ENCODE assay signal across 1 cellular context in the genomic region with DNA sequence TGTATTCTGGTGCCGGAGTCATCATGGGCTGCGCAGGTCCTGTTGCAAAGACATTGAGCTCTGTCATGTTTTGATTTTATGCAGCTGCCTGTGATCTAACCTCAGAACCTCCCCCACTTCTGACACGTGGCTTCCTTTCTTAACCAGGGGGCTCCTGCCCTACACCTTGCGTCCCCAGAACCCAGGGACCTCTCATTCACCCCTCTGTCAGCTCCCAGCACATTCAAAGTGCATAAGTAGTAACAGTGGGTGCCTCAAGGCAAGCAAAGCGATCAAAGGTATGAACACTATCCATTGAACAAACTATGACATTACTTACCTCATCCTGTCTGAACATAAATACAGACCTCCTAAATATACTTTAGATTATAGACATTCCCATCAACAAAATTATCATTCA.
TF ChIP-seq lines count a peak whose summit lies in the region.

No MANE protein-coding gene starts in this region.

TF ChIP-seq in H1, 55 proteins besides CTCF, POLR2A, EP300 and RAD21 (continued from another document):
- TF ChIP-seq, protein P1, sequence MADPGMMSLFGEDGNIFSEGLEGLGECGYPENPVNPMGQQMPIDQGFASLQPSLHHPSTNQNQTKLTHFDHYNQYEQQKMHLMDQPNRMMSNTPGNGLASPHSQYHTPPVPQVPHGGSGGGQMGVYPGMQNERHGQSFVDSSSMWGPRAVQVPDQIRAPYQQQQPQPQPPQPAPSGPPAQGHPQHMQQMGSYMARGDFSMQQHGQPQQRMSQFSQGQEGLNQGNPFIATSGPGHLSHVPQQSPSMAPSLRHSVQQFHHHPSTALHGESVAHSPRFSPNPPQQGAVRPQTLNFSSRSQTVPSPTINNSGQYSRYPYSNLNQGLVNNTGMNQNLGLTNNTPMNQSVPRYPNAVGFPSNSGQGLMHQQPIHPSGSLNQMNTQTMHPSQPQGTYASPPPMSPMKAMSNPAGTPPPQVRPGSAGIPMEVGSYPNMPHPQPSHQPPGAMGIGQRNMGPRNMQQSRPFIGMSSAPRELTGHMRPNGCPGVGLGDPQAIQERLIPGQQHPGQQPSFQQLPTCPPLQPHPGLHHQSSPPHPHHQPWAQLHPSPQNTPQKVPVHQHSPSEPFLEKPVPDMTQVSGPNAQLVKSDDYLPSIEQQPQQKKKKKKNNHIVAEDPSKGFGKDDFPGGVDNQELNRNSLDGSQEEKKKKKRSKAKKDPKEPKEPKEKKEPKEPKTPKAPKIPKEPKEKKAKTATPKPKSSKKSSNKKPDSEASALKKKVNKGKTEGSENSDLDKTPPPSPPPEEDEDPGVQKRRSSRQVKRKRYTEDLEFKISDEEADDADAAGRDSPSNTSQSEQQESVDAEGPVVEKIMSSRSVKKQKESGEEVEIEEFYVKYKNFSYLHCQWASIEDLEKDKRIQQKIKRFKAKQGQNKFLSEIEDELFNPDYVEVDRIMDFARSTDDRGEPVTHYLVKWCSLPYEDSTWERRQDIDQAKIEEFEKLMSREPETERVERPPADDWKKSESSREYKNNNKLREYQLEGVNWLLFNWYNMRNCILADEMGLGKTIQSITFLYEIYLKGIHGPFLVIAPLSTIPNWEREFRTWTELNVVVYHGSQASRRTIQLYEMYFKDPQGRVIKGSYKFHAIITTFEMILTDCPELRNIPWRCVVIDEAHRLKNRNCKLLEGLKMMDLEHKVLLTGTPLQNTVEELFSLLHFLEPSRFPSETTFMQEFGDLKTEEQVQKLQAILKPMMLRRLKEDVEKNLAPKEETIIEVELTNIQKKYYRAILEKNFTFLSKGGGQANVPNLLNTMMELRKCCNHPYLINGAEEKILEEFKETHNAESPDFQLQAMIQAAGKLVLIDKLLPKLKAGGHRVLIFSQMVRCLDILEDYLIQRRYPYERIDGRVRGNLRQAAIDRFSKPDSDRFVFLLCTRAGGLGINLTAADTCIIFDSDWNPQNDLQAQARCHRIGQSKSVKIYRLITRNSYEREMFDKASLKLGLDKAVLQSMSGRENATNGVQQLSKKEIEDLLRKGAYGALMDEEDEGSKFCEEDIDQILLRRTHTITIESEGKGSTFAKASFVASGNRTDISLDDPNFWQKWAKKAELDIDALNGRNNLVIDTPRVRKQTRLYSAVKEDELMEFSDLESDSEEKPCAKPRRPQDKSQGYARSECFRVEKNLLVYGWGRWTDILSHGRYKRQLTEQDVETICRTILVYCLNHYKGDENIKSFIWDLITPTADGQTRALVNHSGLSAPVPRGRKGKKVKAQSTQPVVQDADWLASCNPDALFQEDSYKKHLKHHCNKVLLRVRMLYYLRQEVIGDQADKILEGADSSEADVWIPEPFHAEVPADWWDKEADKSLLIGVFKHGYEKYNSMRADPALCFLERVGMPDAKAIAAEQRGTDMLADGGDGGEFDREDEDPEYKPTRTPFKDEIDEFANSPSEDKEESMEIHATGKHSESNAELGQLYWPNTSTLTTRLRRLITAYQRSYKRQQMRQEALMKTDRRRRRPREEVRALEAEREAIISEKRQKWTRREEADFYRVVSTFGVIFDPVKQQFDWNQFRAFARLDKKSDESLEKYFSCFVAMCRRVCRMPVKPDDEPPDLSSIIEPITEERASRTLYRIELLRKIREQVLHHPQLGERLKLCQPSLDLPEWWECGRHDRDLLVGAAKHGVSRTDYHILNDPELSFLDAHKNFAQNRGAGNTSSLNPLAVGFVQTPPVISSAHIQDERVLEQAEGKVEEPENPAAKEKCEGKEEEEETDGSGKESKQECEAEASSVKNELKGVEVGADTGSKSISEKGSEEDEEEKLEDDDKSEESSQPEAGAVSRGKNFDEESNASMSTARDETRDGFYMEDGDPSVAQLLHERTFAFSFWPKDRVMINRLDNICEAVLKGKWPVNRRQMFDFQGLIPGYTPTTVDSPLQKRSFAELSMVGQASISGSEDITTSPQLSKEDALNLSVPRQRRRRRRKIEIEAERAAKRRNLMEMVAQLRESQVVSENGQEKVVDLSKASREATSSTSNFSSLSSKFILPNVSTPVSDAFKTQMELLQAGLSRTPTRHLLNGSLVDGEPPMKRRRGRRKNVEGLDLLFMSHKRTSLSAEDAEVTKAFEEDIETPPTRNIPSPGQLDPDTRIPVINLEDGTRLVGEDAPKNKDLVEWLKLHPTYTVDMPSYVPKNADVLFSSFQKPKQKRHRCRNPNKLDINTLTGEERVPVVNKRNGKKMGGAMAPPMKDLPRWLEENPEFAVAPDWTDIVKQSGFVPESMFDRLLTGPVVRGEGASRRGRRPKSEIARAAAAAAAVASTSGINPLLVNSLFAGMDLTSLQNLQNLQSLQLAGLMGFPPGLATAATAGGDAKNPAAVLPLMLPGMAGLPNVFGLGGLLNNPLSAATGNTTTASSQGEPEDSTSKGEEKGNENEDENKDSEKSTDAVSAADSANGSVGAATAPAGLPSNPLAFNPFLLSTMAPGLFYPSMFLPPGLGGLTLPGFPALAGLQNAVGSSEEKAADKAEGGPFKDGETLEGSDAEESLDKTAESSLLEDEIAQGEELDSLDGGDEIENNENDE (IDR thresholded peaks at IDR 0.05; ENCODE audit: insufficient replicate concordance, low read length) = no peak
- TF ChIP-seq TEAD4 (IDR thresholded peaks at IDR 0.05; ENCODE audit: low read depth, low read length) = no peak
- no peak for TF ChIP-seq SP4 (IDR thresholded peaks at IDR 0.05; ENCODE audit: low read length)
